Comparison of ENCODE assay signal across 1 cellular context in the genomic region with DNA sequence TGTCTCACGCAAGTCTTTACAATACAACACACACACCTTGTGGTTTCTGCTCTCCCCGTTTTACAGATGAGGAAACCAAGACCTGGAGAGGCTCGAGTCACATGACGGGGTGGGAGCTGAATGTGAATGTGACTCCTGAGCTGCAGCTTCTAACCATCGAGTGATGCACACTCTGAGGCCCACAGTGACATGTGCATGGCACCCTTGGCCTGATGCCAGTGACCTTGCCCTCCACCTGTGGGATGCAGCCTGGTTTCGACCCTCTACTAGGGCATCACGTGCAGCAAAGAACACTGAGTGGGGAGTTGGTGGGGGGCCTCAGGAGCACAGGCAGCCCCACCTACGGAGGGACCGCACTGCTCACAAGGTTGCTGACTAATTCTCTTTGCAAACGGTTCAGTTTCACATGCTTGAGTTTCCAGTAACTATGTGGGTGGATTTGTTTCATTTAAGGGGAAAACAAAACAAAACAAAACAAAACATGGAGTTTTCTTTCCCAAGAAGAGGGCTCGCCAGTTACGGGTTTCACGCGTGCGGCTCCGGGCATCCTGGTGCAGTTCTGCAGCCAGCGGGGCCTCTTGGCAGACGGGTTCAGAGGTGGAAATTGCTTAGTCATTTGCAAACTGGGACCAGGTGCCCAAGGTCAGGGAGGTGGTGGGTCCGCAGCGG.
TF ChIP-seq lines count a peak whose summit lies in the region.

No MANE protein-coding gene starts in this region.

TF ChIP-seq in GM12878, 131 proteins besides CTCF, POLR2A, EP300 and RAD21 (continued from another document and continues in another):
- TF ChIP-seq, protein P1, sequence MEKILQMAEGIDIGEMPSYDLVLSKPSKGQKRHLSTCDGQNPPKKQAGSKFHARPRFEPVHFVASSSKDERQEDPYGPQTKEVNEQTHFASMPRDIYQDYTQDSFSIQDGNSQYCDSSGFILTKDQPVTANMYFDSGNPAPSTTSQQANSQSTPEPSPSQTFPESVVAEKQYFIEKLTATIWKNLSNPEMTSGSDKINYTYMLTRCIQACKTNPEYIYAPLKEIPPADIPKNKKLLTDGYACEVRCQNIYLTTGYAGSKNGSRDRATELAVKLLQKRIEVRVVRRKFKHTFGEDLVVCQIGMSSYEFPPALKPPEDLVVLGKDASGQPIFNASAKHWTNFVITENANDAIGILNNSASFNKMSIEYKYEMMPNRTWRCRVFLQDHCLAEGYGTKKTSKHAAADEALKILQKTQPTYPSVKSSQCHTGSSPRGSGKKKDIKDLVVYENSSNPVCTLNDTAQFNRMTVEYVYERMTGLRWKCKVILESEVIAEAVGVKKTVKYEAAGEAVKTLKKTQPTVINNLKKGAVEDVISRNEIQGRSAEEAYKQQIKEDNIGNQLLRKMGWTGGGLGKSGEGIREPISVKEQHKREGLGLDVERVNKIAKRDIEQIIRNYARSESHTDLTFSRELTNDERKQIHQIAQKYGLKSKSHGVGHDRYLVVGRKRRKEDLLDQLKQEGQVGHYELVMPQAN (conservative IDR thresholded peaks at IDR 0.05): no peak
- no peak for TF ChIP-seq TARDBP (IDR thresholded peaks at IDR 0.05; ENCODE audit: borderline replicate concordance)
- TF ChIP-seq CBX3 (IDR thresholded peaks at IDR 0.05; ENCODE audit: borderline replicate concordance, low read depth): no peak
- TF ChIP-seq JUND (IDR thresholded peaks at IDR 0.05; ENCODE audit: low read depth, low read length): no peak
- TF ChIP-seq CBFB (IDR thresholded peaks at IDR 0.05; ENCODE audit: low read depth): no peak
- TF ChIP-seq STAT3 (IDR thresholded peaks at IDR 0.05; ENCODE audit: low read depth, low read length): no peak
- TF ChIP-seq HDAC2 (IDR thresholded peaks at IDR 0.05): no peak
- TF ChIP-seq ETV6 (conservative IDR thresholded peaks at IDR 0.05 in 1 of 2, IDR thresholded peaks at IDR 0.05 in 1 of 2; ENCODE audit: borderline replicate concordance in 1 of 2, low read depth in 1 of 2): no peak
- TF ChIP-seq RAD51 (IDR thresholded peaks at IDR 0.05): peak; percentile 63
- peak; percentile 54 to 69; a peak in 3 of 4 replicates for TF ChIP-seq IKZF2 (IDR thresholded peaks at IDR 0.05)
- TF ChIP-seq, protein P2, sequence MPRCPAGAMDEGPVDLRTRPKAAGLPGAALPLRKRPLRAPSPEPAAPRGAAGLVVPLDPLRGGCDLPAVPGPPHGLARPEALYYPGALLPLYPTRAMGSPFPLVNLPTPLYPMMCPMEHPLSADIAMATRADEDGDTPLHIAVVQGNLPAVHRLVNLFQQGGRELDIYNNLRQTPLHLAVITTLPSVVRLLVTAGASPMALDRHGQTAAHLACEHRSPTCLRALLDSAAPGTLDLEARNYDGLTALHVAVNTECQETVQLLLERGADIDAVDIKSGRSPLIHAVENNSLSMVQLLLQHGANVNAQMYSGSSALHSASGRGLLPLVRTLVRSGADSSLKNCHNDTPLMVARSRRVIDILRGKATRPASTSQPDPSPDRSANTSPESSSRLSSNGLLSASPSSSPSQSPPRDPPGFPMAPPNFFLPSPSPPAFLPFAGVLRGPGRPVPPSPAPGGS (IDR thresholded peaks at IDR 0.05; ENCODE audit: borderline replicate concordance, insufficient read depth, low read depth, low read length, poor library complexity, severe bottlenecking): peak; percentile 51
- TF ChIP-seq EZH2 (IDR thresholded peaks at IDR 0.05; ENCODE audit: borderline replicate concordance, control insufficient read depth, low read depth, low read length): no peak
- TF ChIP-seq, protein P3, sequence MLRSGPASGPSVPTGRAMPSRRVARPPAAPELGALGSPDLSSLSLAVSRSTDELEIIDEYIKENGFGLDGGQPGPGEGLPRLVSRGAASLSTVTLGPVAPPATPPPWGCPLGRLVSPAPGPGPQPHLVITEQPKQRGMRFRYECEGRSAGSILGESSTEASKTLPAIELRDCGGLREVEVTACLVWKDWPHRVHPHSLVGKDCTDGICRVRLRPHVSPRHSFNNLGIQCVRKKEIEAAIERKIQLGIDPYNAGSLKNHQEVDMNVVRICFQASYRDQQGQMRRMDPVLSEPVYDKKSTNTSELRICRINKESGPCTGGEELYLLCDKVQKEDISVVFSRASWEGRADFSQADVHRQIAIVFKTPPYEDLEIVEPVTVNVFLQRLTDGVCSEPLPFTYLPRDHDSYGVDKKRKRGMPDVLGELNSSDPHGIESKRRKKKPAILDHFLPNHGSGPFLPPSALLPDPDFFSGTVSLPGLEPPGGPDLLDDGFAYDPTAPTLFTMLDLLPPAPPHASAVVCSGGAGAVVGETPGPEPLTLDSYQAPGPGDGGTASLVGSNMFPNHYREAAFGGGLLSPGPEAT (IDR thresholded peaks at IDR 0.05; ENCODE audit: low read depth): 0 out of 2 replicates have a peak, but pooled peaks have one; percentile 25
- TF ChIP-seq SP1 (IDR thresholded peaks at IDR 0.05; ENCODE audit: low read depth, low read length): no peak
- no peak for TF ChIP-seq RBBP5 (conservative IDR thresholded peaks at IDR 0.05)
- no peak for TF ChIP-seq SMAD1 (IDR thresholded peaks at IDR 0.05; ENCODE audit: low read depth, partially characterized antibody)
- no peak for TF ChIP-seq SRF (IDR thresholded peaks at IDR 0.05; ENCODE audit: low read depth in 2 of 2, low read length in 2 of 2)
- no peak for TF ChIP-seq STAT1 (conservative IDR thresholded peaks at IDR 0.05)
- TF ChIP-seq, protein P4, sequence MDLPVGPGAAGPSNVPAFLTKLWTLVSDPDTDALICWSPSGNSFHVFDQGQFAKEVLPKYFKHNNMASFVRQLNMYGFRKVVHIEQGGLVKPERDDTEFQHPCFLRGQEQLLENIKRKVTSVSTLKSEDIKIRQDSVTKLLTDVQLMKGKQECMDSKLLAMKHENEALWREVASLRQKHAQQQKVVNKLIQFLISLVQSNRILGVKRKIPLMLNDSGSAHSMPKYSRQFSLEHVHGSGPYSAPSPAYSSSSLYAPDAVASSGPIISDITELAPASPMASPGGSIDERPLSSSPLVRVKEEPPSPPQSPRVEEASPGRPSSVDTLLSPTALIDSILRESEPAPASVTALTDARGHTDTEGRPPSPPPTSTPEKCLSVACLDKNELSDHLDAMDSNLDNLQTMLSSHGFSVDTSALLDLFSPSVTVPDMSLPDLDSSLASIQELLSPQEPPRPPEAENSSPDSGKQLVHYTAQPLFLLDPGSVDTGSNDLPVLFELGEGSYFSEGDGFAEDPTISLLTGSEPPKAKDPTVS (IDR thresholded peaks at IDR 0.05; ENCODE audit: low read depth, low read length): no peak
- no peak for TF ChIP-seq BCL11A (IDR thresholded peaks at IDR 0.05; ENCODE audit: low read depth, low read length)
- TF ChIP-seq GATAD2B (conservative IDR thresholded peaks at IDR 0.05; ENCODE audit: low read depth): peak; percentile 68
- TF ChIP-seq YY1 (IDR thresholded peaks at IDR 0.05; ENCODE audit: low read depth, low read length): no peak
- TF ChIP-seq ZNF274 (IDR thresholded peaks at IDR 0.05; ENCODE audit: insufficient read depth, insufficient read length): no peak
- no peak for TF ChIP-seq MXI1 (IDR thresholded peaks at IDR 0.05; ENCODE audit: low read depth, low read length)
- no peak for TF ChIP-seq PAX8 (IDR thresholded peaks at IDR 0.05)
- TF ChIP-seq NR2F1 (conservative IDR thresholded peaks at IDR 0.05): peak; percentile 78; the same call in 1 of the 2 replicates
- TF ChIP-seq KAT2A (conservative IDR thresholded peaks at IDR 0.05; ENCODE audit: control insufficient read depth, low read depth, low read length): no peak
- TF ChIP-seq SUPT20H (IDR thresholded peaks at IDR 0.05; ENCODE audit: borderline replicate concordance, control insufficient read depth, low read depth, low read length): no peak
- no peak for TF ChIP-seq KDM1A (IDR thresholded peaks at IDR 0.05; ENCODE audit: borderline replicate concordance)
- TF ChIP-seq, protein P5, sequence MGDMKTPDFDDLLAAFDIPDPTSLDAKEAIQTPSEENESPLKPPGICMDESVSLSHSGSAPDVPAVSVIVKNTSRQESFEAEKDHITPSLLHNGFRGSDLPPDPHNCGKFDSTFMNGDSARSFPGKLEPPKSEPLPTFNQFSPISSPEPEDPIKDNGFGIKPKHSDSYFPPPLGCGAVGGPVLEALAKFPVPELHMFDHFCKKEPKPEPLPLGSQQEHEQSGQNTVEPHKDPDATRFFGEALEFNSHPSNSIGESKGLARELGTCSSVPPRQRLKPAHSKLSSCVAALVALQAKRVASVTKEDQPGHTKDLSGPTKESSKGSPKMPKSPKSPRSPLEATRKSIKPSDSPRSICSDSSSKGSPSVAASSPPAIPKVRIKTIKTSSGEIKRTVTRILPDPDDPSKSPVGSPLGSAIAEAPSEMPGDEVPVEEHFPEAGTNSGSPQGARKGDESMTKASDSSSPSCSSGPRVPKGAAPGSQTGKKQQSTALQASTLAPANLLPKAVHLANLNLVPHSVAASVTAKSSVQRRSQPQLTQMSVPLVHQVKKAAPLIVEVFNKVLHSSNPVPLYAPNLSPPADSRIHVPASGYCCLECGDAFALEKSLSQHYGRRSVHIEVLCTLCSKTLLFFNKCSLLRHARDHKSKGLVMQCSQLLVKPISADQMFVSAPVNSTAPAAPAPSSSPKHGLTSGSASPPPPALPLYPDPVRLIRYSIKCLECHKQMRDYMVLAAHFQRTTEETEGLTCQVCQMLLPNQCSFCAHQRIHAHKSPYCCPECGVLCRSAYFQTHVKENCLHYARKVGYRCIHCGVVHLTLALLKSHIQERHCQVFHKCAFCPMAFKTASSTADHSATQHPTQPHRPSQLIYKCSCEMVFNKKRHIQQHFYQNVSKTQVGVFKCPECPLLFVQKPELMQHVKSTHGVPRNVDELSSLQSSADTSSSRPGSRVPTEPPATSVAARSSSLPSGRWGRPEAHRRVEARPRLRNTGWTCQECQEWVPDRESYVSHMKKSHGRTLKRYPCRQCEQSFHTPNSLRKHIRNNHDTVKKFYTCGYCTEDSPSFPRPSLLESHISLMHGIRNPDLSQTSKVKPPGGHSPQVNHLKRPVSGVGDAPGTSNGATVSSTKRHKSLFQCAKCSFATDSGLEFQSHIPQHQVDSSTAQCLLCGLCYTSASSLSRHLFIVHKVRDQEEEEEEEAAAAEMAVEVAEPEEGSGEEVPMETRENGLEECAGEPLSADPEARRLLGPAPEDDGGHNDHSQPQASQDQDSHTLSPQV (IDR thresholded peaks at IDR 0.05): no peak
- 0 out of 2 replicates have a peak, but pooled peaks have one; percentile 53 for TF ChIP-seq ZNF217 (IDR thresholded peaks at IDR 0.05)
- no peak for TF ChIP-seq RELA (IDR thresholded peaks at IDR 0.05; ENCODE audit: borderline replicate concordance, partially characterized antibody)
- TF ChIP-seq POU2F2 (IDR thresholded peaks at IDR 0.05; ENCODE audit: borderline replicate concordance, low read depth, low read length): no peak
- 0 out of 2 replicates have a peak, but pooled peaks have one; percentile 39 for TF ChIP-seq LARP7 (IDR thresholded peaks at IDR 0.05)
- no peak for TF ChIP-seq POLR2AphosphoS2 (IDR thresholded peaks at IDR 0.05; ENCODE audit: low read depth, low read length)
- TF ChIP-seq, protein P6, sequence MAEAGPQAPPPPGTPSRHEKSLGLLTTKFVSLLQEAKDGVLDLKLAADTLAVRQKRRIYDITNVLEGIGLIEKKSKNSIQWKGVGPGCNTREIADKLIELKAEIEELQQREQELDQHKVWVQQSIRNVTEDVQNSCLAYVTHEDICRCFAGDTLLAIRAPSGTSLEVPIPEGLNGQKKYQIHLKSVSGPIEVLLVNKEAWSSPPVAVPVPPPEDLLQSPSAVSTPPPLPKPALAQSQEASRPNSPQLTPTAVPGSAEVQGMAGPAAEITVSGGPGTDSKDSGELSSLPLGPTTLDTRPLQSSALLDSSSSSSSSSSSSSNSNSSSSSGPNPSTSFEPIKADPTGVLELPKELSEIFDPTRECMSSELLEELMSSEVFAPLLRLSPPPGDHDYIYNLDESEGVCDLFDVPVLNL (IDR thresholded peaks at IDR 0.05; ENCODE audit: low read depth, low read length): no peak
- no peak for TF ChIP-seq ZNF207 (IDR thresholded peaks at IDR 0.05; ENCODE audit: borderline replicate concordance)
- no peak for TF ChIP-seq NFXL1 (IDR thresholded peaks at IDR 0.05; ENCODE audit: borderline replicate concordance)
- 0 out of 2 replicates have a peak, but pooled peaks have one; percentile 56 for TF ChIP-seq PAX5 (IDR thresholded peaks at IDR 0.05; ENCODE audit: borderline replicate concordance, low read depth, low read length)
- no peak for TF ChIP-seq SIN3A (IDR thresholded peaks at IDR 0.05; ENCODE audit: low read depth, low read length)
- TF ChIP-seq JUNB (IDR thresholded peaks at IDR 0.05): peak; percentile 35; the same call in 1 of the 2 replicates
- TF ChIP-seq, protein P7, sequence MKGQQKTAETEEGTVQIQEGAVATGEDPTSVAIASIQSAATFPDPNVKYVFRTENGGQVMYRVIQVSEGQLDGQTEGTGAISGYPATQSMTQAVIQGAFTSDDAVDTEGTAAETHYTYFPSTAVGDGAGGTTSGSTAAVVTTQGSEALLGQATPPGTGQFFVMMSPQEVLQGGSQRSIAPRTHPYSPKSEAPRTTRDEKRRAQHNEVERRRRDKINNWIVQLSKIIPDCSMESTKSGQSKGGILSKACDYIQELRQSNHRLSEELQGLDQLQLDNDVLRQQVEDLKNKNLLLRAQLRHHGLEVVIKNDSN (IDR thresholded peaks at IDR 0.05; ENCODE audit: borderline replicate concordance, extremely low read length, insufficient read depth, low read depth, low read length): peak; percentile 62
- TF ChIP-seq, protein P8, sequence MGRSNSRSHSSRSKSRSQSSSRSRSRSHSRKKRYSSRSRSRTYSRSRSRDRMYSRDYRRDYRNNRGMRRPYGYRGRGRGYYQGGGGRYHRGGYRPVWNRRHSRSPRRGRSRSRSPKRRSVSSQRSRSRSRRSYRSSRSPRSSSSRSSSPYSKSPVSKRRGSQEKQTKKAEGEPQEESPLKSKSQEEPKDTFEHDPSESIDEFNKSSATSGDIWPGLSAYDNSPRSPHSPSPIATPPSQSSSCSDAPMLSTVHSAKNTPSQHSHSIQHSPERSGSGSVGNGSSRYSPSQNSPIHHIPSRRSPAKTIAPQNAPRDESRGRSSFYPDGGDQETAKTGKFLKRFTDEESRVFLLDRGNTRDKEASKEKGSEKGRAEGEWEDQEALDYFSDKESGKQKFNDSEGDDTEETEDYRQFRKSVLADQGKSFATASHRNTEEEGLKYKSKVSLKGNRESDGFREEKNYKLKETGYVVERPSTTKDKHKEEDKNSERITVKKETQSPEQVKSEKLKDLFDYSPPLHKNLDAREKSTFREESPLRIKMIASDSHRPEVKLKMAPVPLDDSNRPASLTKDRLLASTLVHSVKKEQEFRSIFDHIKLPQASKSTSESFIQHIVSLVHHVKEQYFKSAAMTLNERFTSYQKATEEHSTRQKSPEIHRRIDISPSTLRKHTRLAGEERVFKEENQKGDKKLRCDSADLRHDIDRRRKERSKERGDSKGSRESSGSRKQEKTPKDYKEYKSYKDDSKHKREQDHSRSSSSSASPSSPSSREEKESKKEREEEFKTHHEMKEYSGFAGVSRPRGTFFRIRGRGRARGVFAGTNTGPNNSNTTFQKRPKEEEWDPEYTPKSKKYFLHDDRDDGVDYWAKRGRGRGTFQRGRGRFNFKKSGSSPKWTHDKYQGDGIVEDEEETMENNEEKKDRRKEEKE (IDR thresholded peaks at IDR 0.05): no peak
- peak; percentile 57; the same call in 1 of the 2 replicates for TF ChIP-seq EED (IDR thresholded peaks at IDR 0.05; ENCODE audit: low read depth)
- TF ChIP-seq FOXM1 (IDR thresholded peaks at IDR 0.05; ENCODE audit: low read depth, low read length): no peak
- no peak for TF ChIP-seq RCOR1 (conservative IDR thresholded peaks at IDR 0.05; ENCODE audit: low read depth, low read length)
